Comparison of ENCODE assay signal across 22 cellular contexts in genomic region chr4:99624141-99624719, GRCh38. TPM values are rescaled to one million over a fixed set of nuclear protein-coding genes. Genes with fewer than 3 reads are reported as not detected.
DNase-seq lines count a peak whose midpoint lies in the region; ATAC-seq, FAIRE-seq and TF ChIP-seq lines count a peak whose summit lies in the region.
"Had no signal": no experiment of that assay in that cellular context is flagged by ENCODE, and none has a peak within 500 bp of the region (broad histone marks: within the 10 kb centered on the region; RNA-seq: fewer than 3 reads in every experiment).

No MANE protein-coding gene starts in this region.

- H3K56ac ChIP-seq in H1 (replicated peaks; ENCODE audit: insufficient read length, low read depth, low read length) = no peak overlapping the region

- no peak overlapping the region for H3K27ac ChIP-seq in H1 (ENCODE audit: low read depth, low read length)
- H3K27ac ChIP-seq: body of pancreas, RWPE1 had no signal

- no peak overlapping the region for H2BK5ac ChIP-seq in H1 (ENCODE audit: low read depth, low read length)

- H3K4me3 Mint-ChIP-seq in activated T-cell treated with anti-CD3 and anti-CD28 coated beads, Interleukin-2, amount 50 U/mL, for 72 hours = no peak overlapping the region
- H3K4me3 Mint-ChIP-seq: CD8-positive, alpha-beta T cell; dendritic cell treated with granulocyte-macrophage colony-stimulating factor and Interleukin-4, amounts not matched to agents 40 ng/mL and 50 ng/mL, for 4 days; natural killer cell had no signal

- no peak overlapping the region for H3K14ac ChIP-seq in H1 (ENCODE audit: insufficient read length)

- H3K27me3 ChIP-seq in H1 (replicated peaks in 1 of 4; ENCODE audit: control insufficient read depth in 3 of 4, extremely low read depth in 1 of 4, insufficient read depth in 3 of 4, low read length in 3 of 4) = no peaks in the 10 kb centered on the region
- H3K27me3 ChIP-seq: body of pancreas had no signal

- H3K9ac ChIP-seq in H1 (replicated peaks in 1 of 4; ENCODE audit: extremely low read depth in 1 of 4, low read depth in 3 of 4, low read length in 3 of 4) = no peak overlapping the region

- POLR2A ChIA-PET in H1 (lab: Charles Lee; ENCODE audit: partially characterized antibody) = no interaction called here

- no peak overlapping the region for H2BK15ac ChIP-seq in H1 (ENCODE audit: low read length)

- H3K23me2 ChIP-seq in H1 (ENCODE audit: low read depth, low read length) = no peaks in the 10 kb centered on the region; the same call in 1 of the 2 replicates

- no peaks in the 10 kb centered on the region for H4K20me1 ChIP-seq in H1 (replicated peaks in 1 of 2; ENCODE audit: control insufficient read depth in 1 of 2, insufficient read depth in 2 of 2, low read length in 2 of 2)

- no peak overlapping the region for H3K18ac ChIP-seq in H1 (ENCODE audit: extremely low read depth, low read length)

- no peaks in the 10 kb centered on the region for H3K9me3 Mint-ChIP-seq in activated T-cell treated with anti-CD3 and anti-CD28 coated beads, Interleukin-2, amount 50 U/mL, for 72 hours
- H3K9me3 Mint-ChIP-seq: CD8-positive, alpha-beta T cell; dendritic cell treated with granulocyte-macrophage colony-stimulating factor and Interleukin-4, amounts not matched to agents 40 ng/mL and 50 ng/mL, for 4 days; natural killer cell had no signal

- TF ChIP-seq CTCF in H1 (IDR thresholded peaks at IDR 0.05; ENCODE audit: control extremely low read depth in 1 of 3, insufficient read depth in 1 of 3, low read depth in 1 of 3, low read length in 3 of 3) = no peak

- no peak overlapping the region for H3K23ac ChIP-seq in H1 (ENCODE audit: insufficient read length)

- peak overlapping the region; percentile 24 for H3K27ac Mint-ChIP-seq in activated T-cell treated with anti-CD3 and anti-CD28 coated beads, Interleukin-2, amount 50 U/mL, for 72 hours
- H3K27ac Mint-ChIP-seq: CD8-positive, alpha-beta T cell; dendritic cell treated with granulocyte-macrophage colony-stimulating factor and Interleukin-4, amounts not matched to agents 40 ng/mL and 50 ng/mL, for 4 days; natural killer cell had no signal

- H2BK120ac ChIP-seq in H1 (replicated peaks; ENCODE audit: low read depth, low read length) = no peak overlapping the region

- no peak overlapping the region for H2BK12ac ChIP-seq in H1 (ENCODE audit: low read depth, low read length)

- peak overlapping the region; percentile 89 for H2AFZ ChIP-seq in H1 (ENCODE audit: low read length)

- H3K4me2 ChIP-seq in H1 (ENCODE audit: insufficient read depth in 1 of 2, low read depth in 2 of 2, low read length in 2 of 2) = no peak overlapping the region

- H3K36me3 Mint-ChIP-seq in activated T-cell treated with anti-CD3 and anti-CD28 coated beads, Interleukin-2, amount 50 U/mL, for 72 hours (ENCODE audit: insufficient read depth in 2 of 2) = no peaks in the 10 kb centered on the region
- H3K36me3 Mint-ChIP-seq: CD8-positive, alpha-beta T cell; natural killer cell had no signal

- no peak overlapping the region for H3K4ac ChIP-seq in H1 (replicated peaks; ENCODE audit: insufficient read length, low read depth, low read length)

- H4K5ac ChIP-seq in H1 (ENCODE audit: insufficient read length, low read depth, low read length) = no peak overlapping the region

- H3K4me1 ChIP-seq in H1 (replicated peaks in 1 of 4; ENCODE audit: control insufficient read depth in 3 of 4, insufficient read depth in 4 of 4, low read length in 3 of 4) = peaks cover 0 to 8% (median 3%) of the 10 kb centered on the region in 4 experiments; a peak in 2 of 7 replicates
- H3K4me1 ChIP-seq: body of pancreas had no signal

- no peak for TF ChIP-seq EP300 in H1 (IDR thresholded peaks at IDR 0.05; ENCODE audit: borderline replicate concordance in 1 of 2, low read depth in 2 of 2, low read length in 2 of 2)

- H4K8ac ChIP-seq in H1 (ENCODE audit: extremely low read depth, insufficient read depth, low read length) = no peak overlapping the region

- no peaks in the 10 kb centered on the region for H3K9me3 ChIP-seq in H1 (ENCODE audit: insufficient read depth in 2 of 2, low read depth in 1 of 2, low read length in 1 of 2)
- H3K9me3 ChIP-seq: body of pancreas had no signal

- H2AK5ac ChIP-seq in H1 (ENCODE audit: low read depth, low read length) = no peak overlapping the region

- 77% methylated on average over 4 of the region's 4 CpGs; no CpG with 5 or more reads in 1 of the 2 experiments for WGBS in H1 (ENCODE audit: extremely low coverage in 1 of 2, insufficient coverage in 1 of 2, insufficient read length in 1 of 2, insufficient replicate concordance in 2 of 2, low coverage in 1 of 2, low lambda C conversion rate in 2 of 2, missing lambda C conversion rate in 1 of 2), 2 experiments

- peaks cover 10% of the 10 kb centered on the region for H3K27me3 Mint-ChIP-seq in activated T-cell treated with anti-CD3 and anti-CD28 coated beads, Interleukin-2, amount 50 U/mL, for 72 hours (ENCODE audit: low read depth)
- H3K27me3 Mint-ChIP-seq: dendritic cell treated with granulocyte-macrophage colony-stimulating factor and Interleukin-4, amounts not matched to agents 40 ng/mL and 50 ng/mL, for 4 days had no signal

- no peak for FAIRE-seq in H1 (lab: Jason Lieb, UNC)

- no peaks in the 10 kb centered on the region for H3K79me2 ChIP-seq in H1 (ENCODE audit: control insufficient read depth in 1 of 2, insufficient read depth in 2 of 2, low read length in 2 of 2)

- TF ChIP-seq POLR2A in H1 (IDR thresholded peaks at IDR 0.05; ENCODE audit: control extremely low read depth in 1 of 2, low read depth in 2 of 2, low read length in 2 of 2) = no peak
- TF ChIP-seq POLR2A in GM18505 (IDR thresholded peaks at IDR 0.05; ENCODE audit: borderline replicate concordance, extremely low read depth, insufficient read depth, insufficient read length) = no peak

- ATAC-seq in activated T-cell treated with anti-CD3 and anti-CD28 coated beads, Interleukin-2, amount 50 U/mL, for 72 hours (replicated peaks in 1 of 2) = peak; percentile 74 to 81
- ATAC-seq in HG02798 (IDR thresholded peaks at IDR 0.05; ENCODE audit: poor library complexity, unreplicated experiment) = peak; percentile 67
- no peak for ATAC-seq in GM18505 (IDR thresholded peaks at IDR 0.05; ENCODE audit: unreplicated experiment)
- ATAC-seq in HG02610 (IDR thresholded peaks at IDR 0.05; ENCODE audit: unreplicated experiment) = no peak
- ATAC-seq: body of pancreas; CD8-positive, alpha-beta T cell; natural killer cell had no signal

- peak; percentile 12 to 19 for DNase-seq in activated T-cell treated with anti-CD3 and anti-CD28 coated beads, Interleukin-2, amount 50 U/mL, for 72 hours
- DNase-seq in activated T-cell treated with anti-CD3 and anti-CD28 coated beads, Interleukin-2, amount 50 U/mL, for 48 hours = no peak
- no peak for DNase-seq in H1 (ENCODE audit: low read depth in 1 of 2, low spot score in 2 of 2)
- DNase-seq in renal cortical epithelial cell (ENCODE audit: low read depth) = peak; percentile 88
- no peak for DNase-seq in amygdala (lab: John Stamatoyannopoulos, UW)
- DNase-seq: ACHN; activated CD4-positive, alpha-beta T cell treated with anti-CD3 and anti-CD28 coated beads, Interleukin-2, amount 50 U/mL, for 1 hour; activated gamma-delta T cell treated with Interleukin-2 at 50 U/mL for 16 hours; body of pancreas; CD8-positive, alpha-beta T cell; Kasumi-1; left ventricle myocardium superior; natural killer cell; NCI-H1930; NCI-H748 treated with DMSO at 0.1 percent for 48 hours; stimulated activated naive CD4-positive, alpha-beta T cell had no signal

- no peaks in the 10 kb centered on the region for H3K36me3 ChIP-seq in H1 (ENCODE audit: control insufficient read depth in 2 of 4, insufficient read depth in 4 of 4, low read length in 3 of 4)

- no peak for TF ChIP-seq RAD21 in H1 (IDR thresholded peaks at IDR 0.05 in 1 of 2, conservative IDR thresholded peaks at IDR 0.05 in 1 of 2; ENCODE audit: low read depth in 2 of 2, low read length in 2 of 2)

- no peak overlapping the region for H3K4me3 ChIP-seq in H1 (ENCODE audit: extremely low read depth in 1 of 4, insufficient read depth in 2 of 4, low read depth in 3 of 4, low read length in 4 of 4)
- H3K4me3 ChIP-seq: body of pancreas had no signal

- H2BK20ac ChIP-seq in H1 (ENCODE audit: low read length) = no peak overlapping the region

- H3K79me1 ChIP-seq in H1 (ENCODE audit: low read depth, low read length) = no peaks in the 10 kb centered on the region

- H3K4me1 Mint-ChIP-seq in activated T-cell treated with anti-CD3 and anti-CD28 coated beads, Interleukin-2, amount 50 U/mL, for 72 hours (ENCODE audit: low read depth) = peaks cover 7% of the 10 kb centered on the region
- H3K4me1 Mint-ChIP-seq: natural killer cell had no signal

- CTCF ChIA-PET in H1 (lab: Charles Lee; ENCODE audit: partially characterized antibody) = interaction anchor here (0.6 to 2.2 kb wide), 4 partner anchors 45 to 187 kb away, joined by 3 to 8 read pairs (median 4); no protein-coding TSS in a partner anchor

- H4K91ac ChIP-seq in H1 (replicated peaks; ENCODE audit: insufficient read length, low read length) = no peak overlapping the region

TF ChIP-seq in H1, 55 proteins besides CTCF, POLR2A, EP300 and RAD21:
- TF ChIP-seq RFX5 (IDR thresholded peaks at IDR 0.05; ENCODE audit: borderline replicate concordance, low read depth, low read length) = no peak
TF ChIP-seq in H1: peak in this region for 0.

RNA-seq across cellular contexts. Expression of gene C4orf54, which starts 33.4 kb away (rescaled TPM):
- not detected for total RNA-seq in activated T-cell treated with anti-CD3 and anti-CD28 coated beads, Interleukin-2, amount 50 U/mL, for 72 hours
- total RNA-seq in H1 (2021; fragmentation: NEBNext Ultra II Directional; extraction: Animal tissue kit (Norgen Biotek cat#: 25700)) = not detected in 2 replicates
- not detected in 2 replicates for polyA plus RNA-seq in H1 (2011; rRNA removed)
- polyA plus RNA-seq in H1 (2011; cell fraction: cytosol; rRNA removed) = not detected
- polyA plus RNA-seq in H1 (2011; cell fraction: nucleus; rRNA removed) = 0.01 TPM
- not detected in 4 replicates for polyA plus RNA-seq in H1 (2012, experiment 1 of 2)
- polyA plus RNA-seq in H1 (2012, experiment 2 of 2) = not detected
- 0.02 TPM for polyA plus RNA-seq in H1 (2013, experiment 1 of 2)
- polyA plus RNA-seq in H1 (2013, experiment 2 of 2) = not detected
- polyA minus RNA-seq in H1 (2011; rRNA and poly(A)+ RNA removed) = not detected in 2 replicates
- not detected for polyA minus RNA-seq in H1 (2011; cell fraction: cytosol; rRNA and poly(A)+ RNA removed)
- 0.10 TPM for polyA minus RNA-seq in H1 (2011; cell fraction: nucleus; rRNA and poly(A)+ RNA removed)
- 0.05 TPM in 1 of 2 replicates, not detected in the other for total RNA-seq in renal cortical epithelial cell
- total RNA-seq: CD8-positive, alpha-beta T cell; natural killer cell; T-helper 2 cell treated with Interferon-gamma antibody and Interleukin-4, amounts not matched to agents 100 ng/mL and 5 ng/mL, for 36 hours had no signal

RNA-seq across cellular contexts. Expression of gene MTTP, which starts 49.6 kb away (rescaled TPM):
- total RNA-seq in activated T-cell treated with anti-CD3 and anti-CD28 coated beads, Interleukin-2, amount 50 U/mL, for 72 hours = under 1 TPM; 0.29 to 0.83 TPM
- total RNA-seq in H1 (2021; fragmentation: NEBNext Ultra II Directional; extraction: Animal tissue kit (Norgen Biotek cat#: 25700)) = 0.26 and 0.50 TPM in 2 replicates
- polyA plus RNA-seq in H1 (2011; rRNA removed) = 0.08 and 0.12 TPM in 2 replicates
- 0.14 TPM for polyA plus RNA-seq in H1 (2011; cell fraction: cytosol; rRNA removed)
- polyA plus RNA-seq in H1 (2011; cell fraction: nucleus; rRNA removed) = 0.43 TPM
- polyA plus RNA-seq in H1 (2012, experiment 1 of 2) = 0.14 to 0.75 TPM (median 0.50 TPM) in 4 replicates
- 0.05 TPM for polyA plus RNA-seq in H1 (2012, experiment 2 of 2)
- 0.43 TPM for polyA plus RNA-seq in H1 (2013, experiment 1 of 2)
- polyA plus RNA-seq in H1 (2013, experiment 2 of 2) = 0.35 TPM
- polyA minus RNA-seq in H1 (2011; rRNA and poly(A)+ RNA removed) = 1.4 and 2.2 TPM in 2 replicates
- polyA minus RNA-seq in H1 (2011; cell fraction: cytosol; rRNA and poly(A)+ RNA removed) = 0.59 TPM
- 0.90 TPM for polyA minus RNA-seq in H1 (2011; cell fraction: nucleus; rRNA and poly(A)+ RNA removed)
- total RNA-seq in renal cortical epithelial cell = 0.17 TPM in 1 of 2 replicates, not detected in the other
- total RNA-seq: body of pancreas; CD8-positive, alpha-beta T cell; natural killer cell; T-helper 2 cell treated with Interferon-gamma antibody and Interleukin-4, amounts not matched to agents 100 ng/mL and 5 ng/mL, for 36 hours had no signal

Comparison
In these comparisons a context has a peak if more than half of its experiments do, and no peak if none do; other contexts are left out.
1. DNase-seq: peak in activated T-cell treated with anti-CD3 and anti-CD28 coated beads, Interleukin-2, amount 50 U/mL, for 72 hours (2 of 2) and renal cortical epithelial cell (single experiment); none in activated T-cell treated with anti-CD3 and anti-CD28 coated beads, Interleukin-2, amount 50 U/mL, for 48 hours (0 of 2), H1 (0 of 2) and amygdala (0 of 56).
2. ATAC-seq: peak in activated T-cell treated with anti-CD3 and anti-CD28 coated beads, Interleukin-2, amount 50 U/mL, for 72 hours (2 of 2) and HG02798 (single experiment); none in GM18505 (single experiment) and HG02610 (single experiment).